ENCODE assay signal across 2 cellular contexts in genomic region chr3:17752851-17753250, GRCh38.
A peak's percentile ranks its signal among the peaks of the same experiment; 100 is the strongest.
TF ChIP-seq lines count a peak whose summit lies in the region.

No MANE protein-coding gene starts in this region.

TF ChIP-seq in GM23338, 12 proteins besides CTCF, POLR2A, EP300 and RAD21 (continued from another document):
- no peak for TF ChIP-seq EZH2phosphoT487 (IDR thresholded peaks at IDR 0.05; ENCODE audit: unreplicated experiment)
- no peak for TF ChIP-seq STAT1 (IDR thresholded peaks at IDR 0.05; ENCODE audit: unreplicated experiment)
- no peak for TF ChIP-seq ZNF462 (CRISPR knock-in tag; IDR thresholded peaks at IDR 0.05)
- TF ChIP-seq JUNB (IDR thresholded peaks at IDR 0.05; ENCODE audit: unreplicated experiment), result no peak
- TF ChIP-seq CREB1 (CRISPR knock-in tag; IDR thresholded peaks at IDR 0.05; ENCODE audit: low read depth), result no peak
- TF ChIP-seq POLR2AphosphoS5 (IDR thresholded peaks at IDR 0.05; ENCODE audit: low read depth), result no peak
- TF ChIP-seq EZH2 (IDR thresholded peaks at IDR 0.05; ENCODE audit: low read depth, unreplicated experiment), result no peak
- TF ChIP-seq REST (IDR thresholded peaks at IDR 0.05; ENCODE audit: unreplicated experiment), result no peak

TF ChIP-seq in K562, 482 proteins besides CTCF, POLR2A, EP300 and RAD21:
- no peak for TF ChIP-seq ETV6 (IDR thresholded peaks at IDR 0.05; ENCODE audit: borderline replicate concordance in 1 of 2, low read depth in 2 of 2, low read length in 1 of 2)
- no peak for TF ChIP-seq ETV6 (CRISPR knock-in tag; IDR thresholded peaks at IDR 0.05; ENCODE audit: borderline replicate concordance)
- no peak for TF ChIP-seq ZBTB43 (CRISPR knock-in tag; IDR thresholded peaks at IDR 0.05)
- TF ChIP-seq ZNF507 (tag; conservative IDR thresholded peaks at IDR 0.05), result 0 out of 2 replicates have a peak, but pooled peaks have one; percentile 22
- TF ChIP-seq CEBPG (CRISPR knock-in tag; IDR thresholded peaks at IDR 0.05), result 0 out of 2 replicates have a peak, but pooled peaks have one; percentile 3
- no peak for TF ChIP-seq CEBPG (tag; conservative IDR thresholded peaks at IDR 0.05 in 1 of 2, IDR thresholded peaks at IDR 0.05 in 1 of 2)
- no peak for TF ChIP-seq ZEB2 (IDR thresholded peaks at IDR 0.05)
